In genomic region chr6:134593887-134594286, GRCh38 we compare ENCODE assay signal across 20 cellular contexts.
DNase-seq lines count a peak whose midpoint lies in the region; ATAC-seq and TF ChIP-seq lines count a peak whose summit lies in the region.
"Had no signal": no experiment of that assay in that cellular context is flagged by ENCODE, and none has a peak within 500 bp of the region (broad histone marks: within the 10 kb centered on the region; RNA-seq: fewer than 3 reads in every experiment).

No MANE protein-coding gene starts in this region.

- 91% methylated on average over 7 of the region's 7 CpGs for WGBS in hepatocyte (ENCODE audit: low lambda C conversion rate, missing lambda C conversion rate)

- no peaks in the 10 kb centered on the region for H3K36me3 ChIP-seq in hepatocyte (replicated peaks; ENCODE audit: insufficient read depth, low read depth)
- H3K36me3 ChIP-seq: adrenal gland; BLaER1 treated with 17β-estradiol and CSF1 and Interleukin-3, amounts not matched to agents 10 nM and 100 nM; transverse colon had no signal

- no peaks in the 10 kb centered on the region for H3K4me1 ChIP-seq in hepatocyte (ENCODE audit: insufficient read depth)
- H3K4me1 ChIP-seq: adrenal gland, transverse colon had no signal

- H2AFZ ChIP-seq in hepatocyte = no peak overlapping the region

- H3K27ac Mint-ChIP-seq in activated naive CD8-positive, alpha-beta T cell treated with anti-CD3 and anti-CD28 coated beads for 36 hours = no peak overlapping the region
- H3K27ac Mint-ChIP-seq: stimulated activated effector memory CD8-positive, alpha-beta T cell treated with anti-CD3 and anti-CD28 coated beads, Interleukin-12 subunit alpha, Interleukin-12 subunit beta, amount 100 ng/mL, for 72 hours had no signal

- peak; percentile 34 for DNase-seq in NOMO-1 treated with DMSO at 0.1 percent for 48 hours (lab: John Stamatoyannopoulos, UW; ENCODE audit: unreplicated experiment)
- DNase-seq in NOMO-1 treated with dmso at 0.1 percent for 144 hours (lab: John Stamatoyannopoulos, UW; ENCODE audit: unreplicated experiment) = no peak
- peak; percentile 15 for DNase-seq in astrocyte of the hippocampus (ENCODE audit: low read depth, low spot score)
- peak; percentile 67 for DNase-seq in inferior parietal cortex (ENCODE audit: extremely low spot score)
- no peak for DNase-seq in hepatocyte (ENCODE audit: low spot score)
- DNase-seq in activated naive CD8-positive, alpha-beta T cell treated with anti-CD3 and anti-CD28 coated beads for 36 hours = no peak
- DNase-seq: adrenal gland, DMS53, foreskin fibroblast, naive B cell, NCI-H1105, transverse colon had no signal

- H3K27me3 Mint-ChIP-seq in activated naive CD8-positive, alpha-beta T cell treated with anti-CD3 and anti-CD28 coated beads for 36 hours = no peaks in the 10 kb centered on the region

- no peaks in the 10 kb centered on the region for H3K9me3 ChIP-seq in hepatocyte (ENCODE audit: low read depth)
- H3K9me3 ChIP-seq: adrenal gland, transverse colon had no signal

- no peaks in the 10 kb centered on the region for H3K9me2 ChIP-seq in hepatocyte (replicated peaks; ENCODE audit: insufficient read depth)

- no peaks in the 10 kb centered on the region for H3K9me3 Mint-ChIP-seq in activated naive CD8-positive, alpha-beta T cell treated with anti-CD3 and anti-CD28 coated beads for 36 hours
- H3K9me3 Mint-ChIP-seq: naive B cell; stimulated activated effector memory CD8-positive, alpha-beta T cell treated with anti-CD3 and anti-CD28 coated beads, Interleukin-12 subunit alpha, Interleukin-12 subunit beta, amount 100 ng/mL, for 72 hours had no signal

- no peaks in the 10 kb centered on the region for H3K36me3 Mint-ChIP-seq in activated naive CD8-positive, alpha-beta T cell treated with anti-CD3 and anti-CD28 coated beads for 36 hours
- H3K36me3 Mint-ChIP-seq: naive B cell; stimulated activated effector memory CD8-positive, alpha-beta T cell treated with anti-CD3 and anti-CD28 coated beads, Interleukin-12 subunit alpha, Interleukin-12 subunit beta, amount 100 ng/mL, for 72 hours had no signal

- H4K20me1 ChIP-seq in hepatocyte (ENCODE audit: insufficient read depth, poor library complexity, severe bottlenecking) = no peaks in the 10 kb centered on the region
- H4K20me1 ChIP-seq: BLaER1 treated with 17β-estradiol and CSF1 and Interleukin-3, amounts not matched to agents 10 nM and 100 nM had no signal

- no peaks in the 10 kb centered on the region for H3K79me2 ChIP-seq in hepatocyte

- H3K27ac ChIP-seq in temporal lobe (ENCODE audit: low read depth, low read length) = peak overlapping the region; percentile 83
- H3K27ac ChIP-seq in hepatocyte = no peak overlapping the region
- H3K27ac ChIP-seq: 22Rv1; adrenal gland; BLaER1 treated with 17β-estradiol and CSF1 and Interleukin-3, amounts not matched to agents 10 nM and 100 nM; transverse colon had no signal

- no peak overlapping the region for H3K4me2 ChIP-seq in hepatocyte

- no peak overlapping the region for H3K4me3 Mint-ChIP-seq in activated naive CD8-positive, alpha-beta T cell treated with anti-CD3 and anti-CD28 coated beads for 36 hours
- H3K4me3 Mint-ChIP-seq: naive B cell; stimulated activated effector memory CD8-positive, alpha-beta T cell treated with anti-CD3 and anti-CD28 coated beads, Interleukin-12 subunit alpha, Interleukin-12 subunit beta, amount 100 ng/mL, for 72 hours had no signal

- H3K27me3 ChIP-seq in hepatocyte = no peaks in the 10 kb centered on the region
- H3K27me3 ChIP-seq: adrenal gland; BLaER1 treated with 17β-estradiol and CSF1 and Interleukin-3, amounts not matched to agents 10 nM and 100 nM; transverse colon had no signal

- no peak for ATAC-seq in HG02973 (IDR thresholded peaks at IDR 0.05; ENCODE audit: unreplicated experiment)
- ATAC-seq: activated CD4-positive, CD25-positive, alpha-beta regulatory T cell treated with anti-CD3 and anti-CD28 coated beads, Interleukin-2, amount 50 U/mL, for 24 hours; Right ventricle myocardium inferior; stimulated activated effector memory CD8-positive, alpha-beta T cell treated with anti-CD3 and anti-CD28 coated beads, Interleukin-12 subunit alpha, Interleukin-12 subunit beta, amount 100 ng/mL, for 72 hours had no signal

- no peak overlapping the region for H3K4me3 ChIP-seq in hepatocyte
- H3K4me3 ChIP-seq: adrenal gland; BLaER1 treated with 17β-estradiol and CSF1 and Interleukin-3, amounts not matched to agents 10 nM and 100 nM; lung; transverse colon had no signal

- H3K4me1 Mint-ChIP-seq in activated naive CD8-positive, alpha-beta T cell treated with anti-CD3 and anti-CD28 coated beads for 36 hours = peaks cover 2% of the 10 kb centered on the region
- H3K4me1 Mint-ChIP-seq: naive B cell; stimulated activated effector memory CD8-positive, alpha-beta T cell treated with anti-CD3 and anti-CD28 coated beads, Interleukin-12 subunit alpha, Interleukin-12 subunit beta, amount 100 ng/mL, for 72 hours had no signal

- no peak for TF ChIP-seq CTCF in hepatocyte (IDR thresholded peaks at IDR 0.05; ENCODE audit: poor library complexity)

Comparison
In these comparisons a context has a peak if more than half of its experiments do, and no peak if none do; other contexts are left out.
1. DNase-seq: peak in NOMO-1 treated with DMSO at 0.1 percent for 48 hours (single experiment), astrocyte of the hippocampus (single experiment) and inferior parietal cortex (single experiment); none in NOMO-1 treated with dmso at 0.1 percent for 144 hours (single experiment), hepatocyte (single experiment) and activated naive CD8-positive, alpha-beta T cell treated with anti-CD3 and anti-CD28 coated beads for 36 hours (single experiment).